Comparison of ENCODE assay signal across 1 cellular context in genomic region chr1:31422505-31423319, GRCh38.
TF ChIP-seq lines count a peak whose summit lies in the region.

No MANE protein-coding gene starts in this region.

TF ChIP-seq in HepG2, 621 proteins besides CTCF, POLR2A, EP300 and RAD21 (continued from another document and continues in another):
- no peak for TF ChIP-seq ZNF557 (CRISPR knock-in tag; IDR thresholded peaks at IDR 0.05)
- TF ChIP-seq ZNF558 (CRISPR knock-in tag; IDR thresholded peaks at IDR 0.05; ENCODE audit: borderline replicate concordance) = no peak
- TF ChIP-seq JARID2 (CRISPR knock-in tag; IDR thresholded peaks at IDR 0.05; ENCODE audit: insufficient replicate concordance) = no peak
- no peak for TF ChIP-seq ZNF547 (CRISPR knock-in tag; IDR thresholded peaks at IDR 0.05)
- no peak for TF ChIP-seq ZNF674 (CRISPR knock-in tag; IDR thresholded peaks at IDR 0.05; ENCODE audit: low read depth)
- TF ChIP-seq SETDB1 (CRISPR knock-in tag; IDR thresholded peaks at IDR 0.05; ENCODE audit: borderline replicate concordance) = no peak
- no peak for TF ChIP-seq RELA (CRISPR knock-in tag; IDR thresholded peaks at IDR 0.05)
- no peak for TF ChIP-seq NFYC (CRISPR knock-in tag; IDR thresholded peaks at IDR 0.05)
- TF ChIP-seq NFE2L2 (IDR thresholded peaks at IDR 0.05; ENCODE audit: low read length) = no peak
- no peak for TF ChIP-seq ARHGAP35 (CRISPR knock-in tag; IDR thresholded peaks at IDR 0.05; ENCODE audit: borderline replicate concordance)
- no peak for TF ChIP-seq GZF1 (CRISPR knock-in tag; IDR thresholded peaks at IDR 0.05)
- no peak for TF ChIP-seq PBX2 (CRISPR knock-in tag; IDR thresholded peaks at IDR 0.05)
- TF ChIP-seq E2F5 (CRISPR knock-in tag; conservative IDR thresholded peaks at IDR 0.05) = no peak
- TF ChIP-seq TCF12 (IDR thresholded peaks at IDR 0.05) = no peak
- no peak for TF ChIP-seq TCF12 (CRISPR knock-in tag; IDR thresholded peaks at IDR 0.05)
- TF ChIP-seq CBX1 (IDR thresholded peaks at IDR 0.05; ENCODE audit: low read depth) = no peak
- TF ChIP-seq GATA4 (IDR thresholded peaks at IDR 0.05; ENCODE audit: borderline replicate concordance, low read depth) = no peak
- TF ChIP-seq ZFP91 (CRISPR knock-in tag; IDR thresholded peaks at IDR 0.05; ENCODE audit: borderline replicate concordance) = peak; percentile 51; the same call in 1 of the 2 replicates
- no peak for TF ChIP-seq ZNF782 (CRISPR knock-in tag; IDR thresholded peaks at IDR 0.05; ENCODE audit: borderline replicate concordance)
- TF ChIP-seq ZNF776 (CRISPR knock-in tag; IDR thresholded peaks at IDR 0.05) = no peak
- TF ChIP-seq NPAS2 (CRISPR knock-in tag; IDR thresholded peaks at IDR 0.05; ENCODE audit: borderline replicate concordance) = no peak
- TF ChIP-seq ZNF367 (CRISPR knock-in tag; IDR thresholded peaks at IDR 0.05; ENCODE audit: borderline replicate concordance) = no peak
- no peak for TF ChIP-seq ZNF644 (CRISPR knock-in tag; IDR thresholded peaks at IDR 0.05; ENCODE audit: low read depth)
- no peak for TF ChIP-seq SMYD3 (CRISPR knock-in tag; IDR thresholded peaks at IDR 0.05)
- TF ChIP-seq KMT2A (CRISPR knock-in tag; IDR thresholded peaks at IDR 0.05) = no peak
- no peak for TF ChIP-seq ATRX (CRISPR knock-in tag; IDR thresholded peaks at IDR 0.05; ENCODE audit: borderline replicate concordance)
- TF ChIP-seq ZSCAN25 (CRISPR knock-in tag; IDR thresholded peaks at IDR 0.05) = 0 out of 2 replicates have a peak, but pooled peaks have one; percentile 21
- no peak for TF ChIP-seq TRIM24 (CRISPR knock-in tag; IDR thresholded peaks at IDR 0.05)
- TF ChIP-seq ZNF468 (CRISPR knock-in tag; IDR thresholded peaks at IDR 0.05) = no peak
- TF ChIP-seq ZNF441 (CRISPR knock-in tag; IDR thresholded peaks at IDR 0.05; ENCODE audit: borderline replicate concordance) = no peak; the same call in 1 of the 2 replicates
- TF ChIP-seq AKNA (CRISPR knock-in tag; IDR thresholded peaks at IDR 0.05; ENCODE audit: borderline replicate concordance) = no peak
- no peak for TF ChIP-seq ATAD3A (CRISPR knock-in tag; IDR thresholded peaks at IDR 0.05)
- TF ChIP-seq ZNF619 (CRISPR knock-in tag; IDR thresholded peaks at IDR 0.05) = no peak
- no peak for TF ChIP-seq ZNF710 (CRISPR knock-in tag; IDR thresholded peaks at IDR 0.05; ENCODE audit: borderline replicate concordance)
- TF ChIP-seq ZBTB20 (CRISPR knock-in tag; IDR thresholded peaks at IDR 0.05; ENCODE audit: borderline replicate concordance, low read depth) = no peak; the same call in 1 of the 2 replicates
- TF ChIP-seq ZIK1 (CRISPR knock-in tag; IDR thresholded peaks at IDR 0.05; ENCODE audit: borderline replicate concordance, low read depth) = no peak
- TF ChIP-seq ZNF383 (CRISPR knock-in tag; IDR thresholded peaks at IDR 0.05; ENCODE audit: borderline replicate concordance) = no peak
- TF ChIP-seq ZNF766 (CRISPR knock-in tag; IDR thresholded peaks at IDR 0.05; ENCODE audit: borderline replicate concordance) = no peak
- no peak for TF ChIP-seq MAF1 (CRISPR knock-in tag; IDR thresholded peaks at IDR 0.05; ENCODE audit: borderline replicate concordance)
- no peak for TF ChIP-seq ZNF260 (CRISPR knock-in tag; IDR thresholded peaks at IDR 0.05; ENCODE audit: borderline replicate concordance, low read depth)
- TF ChIP-seq ZNF207 (IDR thresholded peaks at IDR 0.05; ENCODE audit: borderline replicate concordance) = no peak
- no peak for TF ChIP-seq ZNF276 (CRISPR knock-in tag; IDR thresholded peaks at IDR 0.05; ENCODE audit: low read depth)
- no peak for TF ChIP-seq ZNF280B (CRISPR knock-in tag; IDR thresholded peaks at IDR 0.05; ENCODE audit: borderline replicate concordance)
- 0 out of 2 replicates have a peak, but pooled peaks have one; percentile 23 for TF ChIP-seq ZFY (CRISPR knock-in tag; IDR thresholded peaks at IDR 0.05)
- no peak for TF ChIP-seq ZNF484 (CRISPR knock-in tag; IDR thresholded peaks at IDR 0.05; ENCODE audit: borderline replicate concordance, low read depth)
- TF ChIP-seq GABPA (IDR thresholded peaks at IDR 0.05; ENCODE audit: low read depth, low read length) = no peak
- no peak for TF ChIP-seq GABPA (CRISPR knock-in tag; IDR thresholded peaks at IDR 0.05; ENCODE audit: low read depth)
- no peak for TF ChIP-seq ZNF576 (CRISPR knock-in tag; IDR thresholded peaks at IDR 0.05)
- TF ChIP-seq ZNF563 (CRISPR knock-in tag; IDR thresholded peaks at IDR 0.05) = no peak
- TF ChIP-seq BCLAF1 (IDR thresholded peaks at IDR 0.05) = no peak
- TF ChIP-seq IRF2 (CRISPR knock-in tag; IDR thresholded peaks at IDR 0.05) = peak; percentile 31; the same call in 1 of the 2 replicates
